In genomic region chr19:11380653-11381534, GRCh38 we compare ENCODE assay signal across 9 cellular contexts. TPM values are rescaled to one million over a fixed set of nuclear protein-coding genes. Genes with fewer than 3 reads are reported as not detected.
A peak's percentile ranks its signal among the peaks of the same experiment; 100 is the strongest.
DNase-seq lines count a peak whose midpoint lies in the region; ATAC-seq, FAIRE-seq and TF ChIP-seq lines count a peak whose summit lies in the region.
"Had no signal": no experiment of that assay in that cellular context is flagged by ENCODE, and none has a peak within 500 bp of the region (broad histone marks: within the 10 kb centered on the region; RNA-seq: fewer than 3 reads in every experiment).

No MANE protein-coding gene starts in this region.

- peak; percentile 82 for FAIRE-seq in HepG2 (lab: Jason Lieb, UNC)
- FAIRE-seq: colon had no signal

- H4K20me1 ChIP-seq in HepG2 (ENCODE audit: insufficient read depth, low read length) = no peaks in the 10 kb centered on the region

- no peaks in the 10 kb centered on the region for H3K27me3 ChIP-seq in HepG2 (ENCODE audit: control insufficient read depth in 1 of 2, insufficient read depth in 2 of 2, low read length in 2 of 2)

- peak overlapping the region; percentile 99 for H3K27ac Mint-ChIP-seq in activated CD4-positive, alpha-beta T cell treated with anti-CD3 and anti-CD28 coated beads, Interleukin-2, amount 10 ng/mL, durations not matched to agents 24 days and 14 days

- POLR2A ChIA-PET in HepG2 (lab: Yijun Ruan, JAX) = interaction anchor here (0.6 to 1.6 kb wide), 15 partner anchors 10 to 148 kb away, joined by 3 to 15 read pairs (median 5); partner anchors contain the start of genes CCDC159, ECSIT, ODAD3 and PRKCSH

- peak; percentile 84 for DNase-seq in AG09319 (ENCODE audit: extremely low read depth, low read depth)
- DNase-seq in NCI-H524 (lab: John Stamatoyannopoulos, UW) = peak; percentile 99 to 100
- DNase-seq in activated CD4-positive, alpha-beta T cell treated with anti-CD3 and anti-CD28 coated beads, Interleukin-2, amount 10 ng/mL, durations not matched to agents 24 days and 14 days = peak; percentile 99
- DNase-seq in dedifferentiated amniotic fluid mesenchymal stem cell (ENCODE audit: extremely low spot score) = peak; percentile 89
- peak; percentile 98 for DNase-seq in HepG2 (ENCODE audit: low spot score)
- peak; percentile 90 to 94 for DNase-seq in stimulated activated CD4-positive, alpha-beta T cell treated with anti-CD3 and anti-CD28 coated beads, Interleukin-2, amount 100 ng/mL, for 48 hours

- H2AFZ ChIP-seq in HepG2 (ENCODE audit: low read length) = no peak overlapping the region

- peaks cover 14% of the 10 kb centered on the region for H3K36me3 Mint-ChIP-seq in activated CD4-positive, alpha-beta T cell treated with anti-CD3 and anti-CD28 coated beads, Interleukin-2, amount 10 ng/mL, durations not matched to agents 24 days and 14 days (ENCODE audit: low read depth)

- ATAC-seq in HG03175 (IDR thresholded peaks at IDR 0.05; ENCODE audit: unreplicated experiment) = peak; percentile 77
- peak; percentile 82 for ATAC-seq in HepG2

- H3K4me3 ChIP-seq in HepG2 (replicated peaks in 1 of 3; ENCODE audit: insufficient read depth in 1 of 3, low read depth in 2 of 3, low read length in 3 of 3) = peak overlapping the region; percentile 40 to 71 (median 63)

- H3K9me3 ChIP-seq in HepG2 (ENCODE audit: low read length) = no peaks in the 10 kb centered on the region

- WGBS in HepG2 (ENCODE audit: low lambda C conversion rate) = 5% methylated on average over 43 of the region's 54 CpGs

- no TSS peak for BruUV-seq in HepG2 (replicated peaks; lab: Mats Ljungman, UMichigan)

- in situ Hi-C loops in GM18951 (cut with MboI; ENCODE audit: low sequenced_read_pairs, unreplicated experiment) = no loop called here
- in situ Hi-C loops in HepG2 (cut with HindIII; ENCODE audit: extremely low pct_ligation_motif_present, low pct_unique_long_range_greater_than_20kb) = loop anchor here (5.0 kb wide), 2 partner anchors 41 to 101 kb away; partner anchors contain the start of gene ELAVL3

- H3K27me3 Mint-ChIP-seq in activated CD4-positive, alpha-beta T cell treated with anti-CD3 and anti-CD28 coated beads, Interleukin-2, amount 10 ng/mL, durations not matched to agents 24 days and 14 days = peaks cover 14% of the 10 kb centered on the region

- intact Hi-C loops in activated CD4-positive, alpha-beta T cell treated with anti-CD3 and anti-CD28 coated beads, Interleukin-2, amount 10 ng/mL, durations not matched to agents 24 days and 14 days (cut with micrococcal nuclease) = loop anchor here (1.0 to 5.0 kb wide), 5 partner anchors 54 to 284 kb away; partner anchors contain the start of genes ODAD3, PRKCSH and SPC24
- intact Hi-C loops in HepG2 (cut with micrococcal nuclease; ENCODE audit: unreplicated experiment) = loop anchor here (1.0 to 5.0 kb wide), 3 partner anchors 41 to 88 kb away; partner anchors contain the start of genes ODAD3 and PRKCSH

- TF ChIP-seq EP300 in HepG2 (IDR thresholded peaks at IDR 0.05; ENCODE audit: low read depth in 2 of 2, low read length in 2 of 2) (no peak; a peak in 1 of 4 replicates), HepG2 (CRISPR knock-in tag; IDR thresholded peaks at IDR 0.05; ENCODE audit: borderline replicate concordance) (no peak)

- peaks cover 42% of the 10 kb centered on the region for H3K4me1 Mint-ChIP-seq in activated CD4-positive, alpha-beta T cell treated with anti-CD3 and anti-CD28 coated beads, Interleukin-2, amount 10 ng/mL, durations not matched to agents 24 days and 14 days

- H3K9me3 Mint-ChIP-seq in activated CD4-positive, alpha-beta T cell treated with anti-CD3 and anti-CD28 coated beads, Interleukin-2, amount 10 ng/mL, durations not matched to agents 24 days and 14 days = no peaks in the 10 kb centered on the region

- TF ChIP-seq POLR2A in GM18951 (IDR thresholded peaks at IDR 0.05; ENCODE audit: extremely low read depth, insufficient read depth, insufficient read length) (peak; percentile 89), HepG2 (IDR thresholded peaks at IDR 0.05; ENCODE audit: insufficient read depth in 1 of 2, low read depth in 2 of 2, low read length in 2 of 2) (peak; percentile 63 to 85)

- peak; percentile 94 for TF ChIP-seq RAD21 in HepG2 (CRISPR knock-in tag; IDR thresholded peaks at IDR 0.05)

- H3K27ac ChIP-seq in HepG2 (ENCODE audit: extremely low read length, insufficient read depth, low read length) = peak overlapping the region; percentile 52

- peak overlapping the region; percentile 87 for H3K4me3 Mint-ChIP-seq in activated CD4-positive, alpha-beta T cell treated with anti-CD3 and anti-CD28 coated beads, Interleukin-2, amount 10 ng/mL, durations not matched to agents 24 days and 14 days

- H3K79me2 ChIP-seq in HepG2 (ENCODE audit: insufficient read depth, low read length) = peaks cover 1% of the 10 kb centered on the region

- peak overlapping the region; percentile 69 for H3K4me2 ChIP-seq in HepG2 (ENCODE audit: low read depth, low read length)

- TF ChIP-seq CTCF in AG09319 (IDR thresholded peaks at IDR 0.05; ENCODE audit: low read depth, low read length) (peak; percentile 76), HepG2 (CRISPR knock-in tag; IDR thresholded peaks at IDR 0.05) (peak; percentile 95)

- CTCF ChIA-PET in HepG2 (lab: Yijun Ruan, JAX; ENCODE audit: low intra/inter-chr PET ratio, low total read pairs) = interaction anchor here (0.7 to 2.4 kb wide), 5 partner anchors 55 to 102 kb away, joined by 5 to 10 read pairs (median 8); partner anchors contain the start of genes ODAD3 and PRKCSH

- H3K36me3 ChIP-seq in HepG2 (replicated peaks in 1 of 2; ENCODE audit: control insufficient read depth in 1 of 2, insufficient read depth in 2 of 2, low read length in 2 of 2) = no peaks in the 10 kb centered on the region

- H3K4me1 ChIP-seq in HepG2 (ENCODE audit: insufficient read depth, low read length) = peaks cover 49% of the 10 kb centered on the region

- H3K9ac ChIP-seq in HepG2 (ENCODE audit: insufficient read depth, low read depth, low read length) = peak overlapping the region; percentile 58

RNA-seq across cellular contexts. Expression of gene EPOR, which starts 3.2 kb away (rescaled TPM):
- total RNA-seq in activated CD4-positive, alpha-beta T cell treated with anti-CD3 and anti-CD28 coated beads, Interleukin-2, amount 10 ng/mL, durations not matched to agents 24 days and 14 days = 7.2 and 7.7 TPM in 2 replicates
- total RNA-seq in HepG2 (2016; rRNA removed; fragmentation: Illumina TruSeq; extraction: Trizol) = 1.2 and 2.9 TPM in 2 replicates
- 0.61 and 0.88 TPM in 2 replicates for total RNA-seq in HepG2 (2016; cell fraction: cytosol; rRNA removed; fragmentation: Illumina TruSeq; extraction: Trizol; ENCODE audit: low read depth)
- 1.4 and 2.9 TPM in 2 replicates for total RNA-seq in HepG2 (2016; cell fraction: insoluble cytoplasmic fraction; rRNA removed; fragmentation: Illumina TruSeq; extraction: Trizol)
- total RNA-seq in HepG2 (2016; cell fraction: membrane; rRNA removed; fragmentation: Illumina TruSeq; extraction: Trizol) = 2.3 and 2.5 TPM in 2 replicates
- 2.5 and 3.1 TPM in 2 replicates for total RNA-seq in HepG2 (2016; cell fraction: nucleus; rRNA removed; fragmentation: Illumina TruSeq; extraction: Trizol)
- 5.3 and 7.0 TPM in 2 replicates for polyA plus RNA-seq in HepG2 (2011; rRNA removed)
- polyA plus RNA-seq in HepG2 (2011; cell fraction: cytosol; rRNA removed) = 3.4 and 5.3 TPM in 2 replicates
- 46.2 and 52.8 TPM in 2 replicates for polyA plus RNA-seq in HepG2 (2011; cell fraction: nucleus; rRNA removed)
- polyA plus RNA-seq in HepG2 (2012) = 3.2 and 4.2 TPM in 2 replicates
- polyA plus RNA-seq in HepG2 (2016; cell fraction: cytosol; fragmentation: Illumina TruSeq; extraction: Trizol; ENCODE audit: low read depth) = 1.4 and 1.7 TPM in 2 replicates
- 2.0 and 2.2 TPM in 2 replicates for polyA plus RNA-seq in HepG2 (2016; cell fraction: insoluble cytoplasmic fraction; fragmentation: Illumina TruSeq; extraction: Trizol; ENCODE audit: low read depth)
- 2.5 and 3.1 TPM in 2 replicates for polyA plus RNA-seq in HepG2 (2016; cell fraction: membrane; fragmentation: Illumina TruSeq; extraction: Trizol; ENCODE audit: low read depth)
- 8.5 and 9.5 TPM in 2 replicates for polyA plus RNA-seq in HepG2 (2016; cell fraction: nucleus; fragmentation: Illumina TruSeq; extraction: Trizol; ENCODE audit: insufficient read depth, low read depth)
- 5.8 and 9.7 TPM in 2 replicates for polyA minus RNA-seq in HepG2 (2011; rRNA and poly(A)+ RNA removed; ENCODE audit: low replicate concordance)
- 1.8 and 3.3 TPM in 2 replicates for polyA minus RNA-seq in HepG2 (2011; cell fraction: cytosol; rRNA and poly(A)+ RNA removed)
- polyA minus RNA-seq in HepG2 (2011; cell fraction: nucleus; rRNA and poly(A)+ RNA removed) = 2.6 and 2.7 TPM in 2 replicates

RNA-seq across cellular contexts. Expression of gene SWSAP1, which starts 6.4 kb away (rescaled TPM):
- total RNA-seq in activated CD4-positive, alpha-beta T cell treated with anti-CD3 and anti-CD28 coated beads, Interleukin-2, amount 10 ng/mL, durations not matched to agents 24 days and 14 days = 2.3 and 2.6 TPM in 2 replicates
- 3.1 and 3.3 TPM in 2 replicates for total RNA-seq in HepG2 (2016; rRNA removed; fragmentation: Illumina TruSeq; extraction: Trizol)
- total RNA-seq in HepG2 (2016; cell fraction: cytosol; rRNA removed; fragmentation: Illumina TruSeq; extraction: Trizol; ENCODE audit: low read depth) = 0.81 and 1.5 TPM in 2 replicates
- 3.1 and 3.4 TPM in 2 replicates for total RNA-seq in HepG2 (2016; cell fraction: insoluble cytoplasmic fraction; rRNA removed; fragmentation: Illumina TruSeq; extraction: Trizol)
- 1.9 and 2.2 TPM in 2 replicates for total RNA-seq in HepG2 (2016; cell fraction: membrane; rRNA removed; fragmentation: Illumina TruSeq; extraction: Trizol)
- total RNA-seq in HepG2 (2016; cell fraction: nucleus; rRNA removed; fragmentation: Illumina TruSeq; extraction: Trizol) = 1.3 and 2.3 TPM in 2 replicates
- 2.7 and 3.9 TPM in 2 replicates for polyA plus RNA-seq in HepG2 (2011; rRNA removed)
- 2.3 and 3.3 TPM in 2 replicates for polyA plus RNA-seq in HepG2 (2011; cell fraction: cytosol; rRNA removed)
- polyA plus RNA-seq in HepG2 (2011; cell fraction: nucleus; rRNA removed) = 4.9 and 5.4 TPM in 2 replicates
- 1.5 and 1.6 TPM in 2 replicates for polyA plus RNA-seq in HepG2 (2012)
- 0.61 and 0.65 TPM in 2 replicates for polyA plus RNA-seq in HepG2 (2016; cell fraction: cytosol; fragmentation: Illumina TruSeq; extraction: Trizol; ENCODE audit: low read depth)
- 3.9 and 4.4 TPM in 2 replicates for polyA plus RNA-seq in HepG2 (2016; cell fraction: insoluble cytoplasmic fraction; fragmentation: Illumina TruSeq; extraction: Trizol; ENCODE audit: low read depth)
- 1.2 and 1.6 TPM in 2 replicates for polyA plus RNA-seq in HepG2 (2016; cell fraction: membrane; fragmentation: Illumina TruSeq; extraction: Trizol; ENCODE audit: low read depth)
- polyA plus RNA-seq in HepG2 (2016; cell fraction: nucleus; fragmentation: Illumina TruSeq; extraction: Trizol; ENCODE audit: insufficient read depth, low read depth) = 2.9 and 3.2 TPM in 2 replicates
- polyA minus RNA-seq in HepG2 (2011; rRNA and poly(A)+ RNA removed; ENCODE audit: low replicate concordance) = 1.3 and 2.7 TPM in 2 replicates
- polyA minus RNA-seq in HepG2 (2011; cell fraction: cytosol; rRNA and poly(A)+ RNA removed) = 0.79 and 0.97 TPM in 2 replicates
- 1.8 and 2.7 TPM in 2 replicates for polyA minus RNA-seq in HepG2 (2011; cell fraction: nucleus; rRNA and poly(A)+ RNA removed)

RNA-seq across cellular contexts. Expression of gene PLPPR2, which starts 25.7 kb away (rescaled TPM):
- 2.3 TPM in 2 replicates for total RNA-seq in activated CD4-positive, alpha-beta T cell treated with anti-CD3 and anti-CD28 coated beads, Interleukin-2, amount 10 ng/mL, durations not matched to agents 24 days and 14 days
- total RNA-seq in HepG2 (2016; rRNA removed; fragmentation: Illumina TruSeq; extraction: Trizol) = 0.77 and 1.5 TPM in 2 replicates
- 1.2 and 1.3 TPM in 2 replicates for total RNA-seq in HepG2 (2016; cell fraction: cytosol; rRNA removed; fragmentation: Illumina TruSeq; extraction: Trizol; ENCODE audit: low read depth)
- 0.70 and 1.3 TPM in 2 replicates for total RNA-seq in HepG2 (2016; cell fraction: insoluble cytoplasmic fraction; rRNA removed; fragmentation: Illumina TruSeq; extraction: Trizol)
- 1.9 and 3.1 TPM in 2 replicates for total RNA-seq in HepG2 (2016; cell fraction: membrane; rRNA removed; fragmentation: Illumina TruSeq; extraction: Trizol)
- total RNA-seq in HepG2 (2016; cell fraction: nucleus; rRNA removed; fragmentation: Illumina TruSeq; extraction: Trizol) = 1.1 and 1.8 TPM in 2 replicates
- polyA plus RNA-seq in HepG2 (2011; rRNA removed) = 2.1 and 4.2 TPM in 2 replicates
- polyA plus RNA-seq in HepG2 (2011; cell fraction: cytosol; rRNA removed) = 1.9 and 2.5 TPM in 2 replicates
- polyA plus RNA-seq in HepG2 (2011; cell fraction: nucleus; rRNA removed) = 17.0 and 17.4 TPM in 2 replicates
- polyA plus RNA-seq in HepG2 (2012) = 3.2 and 4.3 TPM in 2 replicates
- polyA plus RNA-seq in HepG2 (2016; cell fraction: cytosol; fragmentation: Illumina TruSeq; extraction: Trizol; ENCODE audit: low read depth) = 2.2 and 3.3 TPM in 2 replicates
- 1.3 and 2.2 TPM in 2 replicates for polyA plus RNA-seq in HepG2 (2016; cell fraction: insoluble cytoplasmic fraction; fragmentation: Illumina TruSeq; extraction: Trizol; ENCODE audit: low read depth)
- 4.4 and 5.3 TPM in 2 replicates for polyA plus RNA-seq in HepG2 (2016; cell fraction: membrane; fragmentation: Illumina TruSeq; extraction: Trizol; ENCODE audit: low read depth)
- polyA plus RNA-seq in HepG2 (2016; cell fraction: nucleus; fragmentation: Illumina TruSeq; extraction: Trizol; ENCODE audit: insufficient read depth, low read depth) = 3.3 and 4.8 TPM in 2 replicates
- 7.2 and 7.3 TPM in 2 replicates for polyA minus RNA-seq in HepG2 (2011; rRNA and poly(A)+ RNA removed; ENCODE audit: low replicate concordance)
- polyA minus RNA-seq in HepG2 (2011; cell fraction: cytosol; rRNA and poly(A)+ RNA removed) = 1.3 and 2.5 TPM in 2 replicates
- 2.8 and 4.7 TPM in 2 replicates for polyA minus RNA-seq in HepG2 (2011; cell fraction: nucleus; rRNA and poly(A)+ RNA removed)

RNA-seq across cellular contexts. Expression of gene CCDC159, which starts 34.6 kb away (rescaled TPM):
- 11.7 and 14.8 TPM in 2 replicates for total RNA-seq in activated CD4-positive, alpha-beta T cell treated with anti-CD3 and anti-CD28 coated beads, Interleukin-2, amount 10 ng/mL, durations not matched to agents 24 days and 14 days
- total RNA-seq in HepG2 (2016; rRNA removed; fragmentation: Illumina TruSeq; extraction: Trizol) = 1.2 and 1.7 TPM in 2 replicates
- total RNA-seq in HepG2 (2016; cell fraction: cytosol; rRNA removed; fragmentation: Illumina TruSeq; extraction: Trizol; ENCODE audit: low read depth) = 0.81 and 0.88 TPM in 2 replicates
- 0.82 and 1.3 TPM in 2 replicates for total RNA-seq in HepG2 (2016; cell fraction: insoluble cytoplasmic fraction; rRNA removed; fragmentation: Illumina TruSeq; extraction: Trizol)
- total RNA-seq in HepG2 (2016; cell fraction: membrane; rRNA removed; fragmentation: Illumina TruSeq; extraction: Trizol) = 1.4 and 1.9 TPM in 2 replicates
- 2.7 and 4.7 TPM in 2 replicates for total RNA-seq in HepG2 (2016; cell fraction: nucleus; rRNA removed; fragmentation: Illumina TruSeq; extraction: Trizol)
- 6.3 and 9.1 TPM in 2 replicates for polyA plus RNA-seq in HepG2 (2011; rRNA removed)
- 2.8 and 3.3 TPM in 2 replicates for polyA plus RNA-seq in HepG2 (2011; cell fraction: cytosol; rRNA removed)
- 44.4 and 50.4 TPM in 2 replicates for polyA plus RNA-seq in HepG2 (2011; cell fraction: nucleus; rRNA removed)
- 4.5 and 6.5 TPM in 2 replicates for polyA plus RNA-seq in HepG2 (2012)
- polyA plus RNA-seq in HepG2 (2016; cell fraction: cytosol; fragmentation: Illumina TruSeq; extraction: Trizol; ENCODE audit: low read depth) = 1.7 and 2.1 TPM in 2 replicates
- polyA plus RNA-seq in HepG2 (2016; cell fraction: insoluble cytoplasmic fraction; fragmentation: Illumina TruSeq; extraction: Trizol; ENCODE audit: low read depth) = 2.2 TPM in 2 replicates
- 1.5 and 2.1 TPM in 2 replicates for polyA plus RNA-seq in HepG2 (2016; cell fraction: membrane; fragmentation: Illumina TruSeq; extraction: Trizol; ENCODE audit: low read depth)
- polyA plus RNA-seq in HepG2 (2016; cell fraction: nucleus; fragmentation: Illumina TruSeq; extraction: Trizol; ENCODE audit: insufficient read depth, low read depth) = 8.6 and 11.0 TPM in 2 replicates
- polyA minus RNA-seq in HepG2 (2011; rRNA and poly(A)+ RNA removed; ENCODE audit: low replicate concordance) = 2.6 and 3.3 TPM in 2 replicates
- polyA minus RNA-seq in HepG2 (2011; cell fraction: cytosol; rRNA and poly(A)+ RNA removed) = 0.97 TPM in 1 of 2 replicates, not detected in the other
- 7.0 and 7.8 TPM in 2 replicates for polyA minus RNA-seq in HepG2 (2011; cell fraction: nucleus; rRNA and poly(A)+ RNA removed)

RNA-seq across cellular contexts. Expression of gene TMEM205, which starts 34.8 kb away (rescaled TPM):
- 29.9 and 34.2 TPM in 2 replicates for total RNA-seq in activated CD4-positive, alpha-beta T cell treated with anti-CD3 and anti-CD28 coated beads, Interleukin-2, amount 10 ng/mL, durations not matched to agents 24 days and 14 days
- total RNA-seq in HepG2 (2016; rRNA removed; fragmentation: Illumina TruSeq; extraction: Trizol) = 22.8 and 45.5 TPM in 2 replicates
- 23.9 and 36.8 TPM in 2 replicates for total RNA-seq in HepG2 (2016; cell fraction: cytosol; rRNA removed; fragmentation: Illumina TruSeq; extraction: Trizol; ENCODE audit: low read depth)
- total RNA-seq in HepG2 (2016; cell fraction: insoluble cytoplasmic fraction; rRNA removed; fragmentation: Illumina TruSeq; extraction: Trizol) = 26.6 and 43.5 TPM in 2 replicates
- 20.5 and 27.0 TPM in 2 replicates for total RNA-seq in HepG2 (2016; cell fraction: membrane; rRNA removed; fragmentation: Illumina TruSeq; extraction: Trizol)
- 40.9 and 45.4 TPM in 2 replicates for total RNA-seq in HepG2 (2016; cell fraction: nucleus; rRNA removed; fragmentation: Illumina TruSeq; extraction: Trizol)
- 98.7 and 119 TPM in 2 replicates for polyA plus RNA-seq in HepG2 (2011; rRNA removed)
- 206 and 218 TPM in 2 replicates for polyA plus RNA-seq in HepG2 (2011; cell fraction: cytosol; rRNA removed)
- 131 and 158 TPM in 2 replicates for polyA plus RNA-seq in HepG2 (2011; cell fraction: nucleus; rRNA removed)
- polyA plus RNA-seq in HepG2 (2012) = 57.4 and 59.1 TPM in 2 replicates
- 31.8 and 38.8 TPM in 2 replicates for polyA plus RNA-seq in HepG2 (2016; cell fraction: cytosol; fragmentation: Illumina TruSeq; extraction: Trizol; ENCODE audit: low read depth)
- 33.6 and 35.9 TPM in 2 replicates for polyA plus RNA-seq in HepG2 (2016; cell fraction: insoluble cytoplasmic fraction; fragmentation: Illumina TruSeq; extraction: Trizol; ENCODE audit: low read depth)
- 24.0 and 30.5 TPM in 2 replicates for polyA plus RNA-seq in HepG2 (2016; cell fraction: membrane; fragmentation: Illumina TruSeq; extraction: Trizol; ENCODE audit: low read depth)
- 71.8 and 88.8 TPM in 2 replicates for polyA plus RNA-seq in HepG2 (2016; cell fraction: nucleus; fragmentation: Illumina TruSeq; extraction: Trizol; ENCODE audit: insufficient read depth, low read depth)
- polyA minus RNA-seq in HepG2 (2011; rRNA and poly(A)+ RNA removed; ENCODE audit: low replicate concordance) = 48.8 and 93.8 TPM in 2 replicates
- polyA minus RNA-seq in HepG2 (2011; cell fraction: cytosol; rRNA and poly(A)+ RNA removed) = 25.0 and 36.6 TPM in 2 replicates
- 8.2 and 12.7 TPM in 2 replicates for polyA minus RNA-seq in HepG2 (2011; cell fraction: nucleus; rRNA and poly(A)+ RNA removed)

Comparison
In these comparisons a context has a peak if more than half of its experiments do, and no peak if none do; other contexts are left out.
1. Peak in every context shown above with its lines: DNase-seq, ATAC-seq, H3K4me3 ChIP-seq and H3K27ac ChIP-seq.